In the genomic region with DNA sequence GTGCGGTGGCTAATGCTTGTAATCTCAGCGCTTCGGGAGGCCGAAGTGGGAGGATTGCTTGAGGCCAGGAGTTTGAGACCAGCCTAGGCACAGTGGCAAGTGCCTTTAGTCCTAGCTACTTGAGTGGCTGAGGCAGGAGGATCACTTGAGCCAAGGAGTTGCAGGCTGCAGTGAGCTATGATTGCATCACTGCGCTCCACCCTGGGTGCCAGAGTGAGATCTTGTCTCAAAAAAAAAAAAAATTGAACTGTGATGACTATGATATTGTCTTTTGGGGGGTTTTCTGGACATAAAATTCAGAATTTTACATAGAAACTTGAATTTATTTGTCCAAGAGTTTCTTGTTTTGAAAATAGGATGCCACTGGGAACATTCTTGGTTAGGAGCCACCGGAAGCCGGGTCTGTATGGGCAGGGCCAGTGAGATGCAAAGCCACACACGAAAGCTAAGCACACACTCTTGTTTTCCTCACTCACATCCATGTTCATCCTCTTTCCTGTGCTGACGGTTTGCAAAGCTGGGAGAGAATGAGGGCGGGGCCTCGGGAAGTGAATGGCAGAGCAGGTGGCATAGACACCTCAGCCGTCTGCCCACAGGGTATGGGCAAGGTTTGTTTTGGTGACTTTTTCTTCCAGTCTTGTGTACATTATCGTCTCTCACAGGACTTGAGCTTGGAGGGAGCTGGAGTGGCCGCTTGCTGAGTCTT, we compare ENCODE assay signal across 17 cellular contexts. TPM values are rescaled to one million over a fixed set of nuclear protein-coding genes. Genes with fewer than 3 reads are reported as not detected.
DNase-seq lines count a peak whose midpoint lies in the region; ATAC-seq and TF ChIP-seq lines count a peak whose summit lies in the region.
"Had no signal": no experiment of that assay in that cellular context is flagged by ENCODE, and none has a peak within 500 bp of the region (broad histone marks: within the 10 kb centered on the region; RNA-seq: fewer than 3 reads in every experiment).

No MANE protein-coding gene starts in this region.

- H3K27me3 Mint-ChIP-seq in endothelial cell (ENCODE audit: unreplicated experiment), result peaks cover 3% of the 10 kb centered on the region

- 88% methylated on average over 14 of the region's 14 CpGs for whole genome bisulfite sequencing in right cardiac atrium

- no peak overlapping the region for H3K27ac Mint-ChIP-seq in endothelial cell (ENCODE audit: unreplicated experiment)
- H3K27ac Mint-ChIP-seq: activated naive CD4-positive, alpha-beta T cell treated with anti-CD3 and anti-CD28 coated beads, Interleukin-2, amount 50 U/mL, for 72 hours had no signal

- no peaks in the 10 kb centered on the region for H3K9me3 Mint-ChIP-seq in endothelial cell (ENCODE audit: unreplicated experiment)
- H3K9me3 Mint-ChIP-seq: activated naive CD4-positive, alpha-beta T cell treated with anti-CD3 and anti-CD28 coated beads, Interleukin-2, amount 50 U/mL, for 72 hours; H9 had no signal

- H3K4me3 ChIP-seq in right cardiac atrium (ENCODE audit: low read length), result no peak overlapping the region
- H3K4me3 ChIP-seq: esophagus muscularis mucosa, GM12878 had no signal

- H3K4me3 Mint-ChIP-seq in endothelial cell (ENCODE audit: unreplicated experiment), result no peak overlapping the region

- H3K4me1 Mint-ChIP-seq in endothelial cell (ENCODE audit: unreplicated experiment), result peaks cover 34% of the 10 kb centered on the region

- no peaks in the 10 kb centered on the region for H3K9me3 ChIP-seq in right cardiac atrium (ENCODE audit: control insufficient read depth, low read length)
- H3K9me3 ChIP-seq: esophagus muscularis mucosa, upper lobe of left lung had no signal

- H3K4me1 ChIP-seq in right cardiac atrium (ENCODE audit: control insufficient read depth, insufficient read depth, low read length), result peaks cover 15% of the 10 kb centered on the region

- ATAC-seq in right cardiac atrium (no peak), Right ventricle myocardium inferior (no peak), GM21737 (IDR thresholded peaks at IDR 0.05; ENCODE audit: unreplicated experiment) (no peak), GM21528 (IDR thresholded peaks at IDR 0.05; ENCODE audit: low FRiP score, unreplicated experiment) (no peak)
- ATAC-seq: activated naive CD4-positive, alpha-beta T cell treated with anti-CD3 and anti-CD28 coated beads, Interleukin-2, amount 50 U/mL, for 72 hours; GM12878 had no signal

- no peaks in the 10 kb centered on the region for H3K27me3 ChIP-seq in right cardiac atrium (ENCODE audit: control insufficient read depth, insufficient read depth)
- H3K27me3 ChIP-seq: esophagus muscularis mucosa, upper lobe of left lung had no signal

- TF ChIP-seq CTCF in endothelial cell (IDR thresholded peaks at IDR 0.05; ENCODE audit: unreplicated experiment), result no peak

- DNase-seq in right cardiac atrium (peak in 2 of 3 donors; percentile 41 to 62), Right ventricle myocardium inferior (ENCODE audit: missing footprints) (no peak), NCI-H748 treated with DMSO at 0.1 percent for 48 hours (lab: John Stamatoyannopoulos, UW) (peak; percentile 79), kidney tubule cell (ENCODE audit: low spot score) (peak; percentile 23), endothelial cell (ENCODE audit: low spot score) (no peak)
- DNase-seq in stimulated activated CD4-positive, alpha-beta T cell treated with anti-CD3 and anti-CD28 coated beads, Interleukin-12 subunit alpha, Interleukin-12 subunit beta, amount 100 ng/mL, for 4 hours, result no peak
- DNase-seq: cerebellar nuclear complex, H9, NCI-H1694, small intestine, T1000 had no signal

- no peak overlapping the region for H3K27ac ChIP-seq in right cardiac atrium (ENCODE audit: low read length)
- H3K27ac ChIP-seq: esophagus muscularis mucosa had no signal

- H3K36me3 Mint-ChIP-seq in endothelial cell (ENCODE audit: low read depth, unreplicated experiment), result no peaks in the 10 kb centered on the region
- H3K36me3 Mint-ChIP-seq: activated naive CD4-positive, alpha-beta T cell treated with anti-CD3 and anti-CD28 coated beads, Interleukin-2, amount 50 U/mL, for 72 hours had no signal

- intact Hi-C loops in right cardiac atrium (cut with DNase I) (no loop called here), Right ventricle myocardium inferior (cut with DNase I) (no loop called here)

RNA-seq across cellular contexts. Expression of a gene that starts 12.6 kb away (rescaled TPM):
- total RNA-seq in right cardiac atrium (10 to 100 TPM; 22.5 to 25.3 (median 23.3) TPM), Right ventricle myocardium inferior (23.5 TPM), endothelial cell (ENCODE audit: unreplicated experiment) (43.9 TPM)
- 10.5 TPM for polyA plus RNA-seq in right cardiac atrium

Comparison
In these comparisons a context has a peak if more than half of its experiments do, and no peak if none do; other contexts are left out.
1. DNase-seq: peak in right cardiac atrium (2 of 3), NCI-H748 treated with DMSO at 0.1 percent for 48 hours (single experiment) and kidney tubule cell (single experiment); none in Right ventricle myocardium inferior (single experiment), stimulated activated CD4-positive, alpha-beta T cell treated with anti-CD3 and anti-CD28 coated beads, Interleukin-12 subunit alpha, Interleukin-12 subunit beta, amount 100 ng/mL, for 4 hours (single experiment) and endothelial cell (single experiment).